In genomic region chr4:76423159-76423558, GRCh38 we compare ENCODE assay signal across 13 cellular contexts. TPM values are rescaled to one million over a fixed set of nuclear protein-coding genes. Genes with fewer than 3 reads are reported as not detected.
"Had no signal": no experiment of that assay in that cellular context is flagged by ENCODE, and none has a peak within 500 bp of the region (broad histone marks: within the 10 kb centered on the region; RNA-seq: fewer than 3 reads in every experiment).

No MANE protein-coding gene starts in this region.

RNA-seq across cellular contexts. Expression of gene CCDC158, which starts 2.2 kb away (rescaled TPM):
- total RNA-seq: activated B cell treated with CpG ODN at 0.5 μM for 24 hours; activated CD4-positive, alpha-beta memory T cell treated with anti-CD3 and anti-CD28 coated beads for 36 hours; activated CD4-positive, alpha-beta memory T cell treated with anti-CD3 and anti-CD28 coated beads, Interleukin-2, amount 10 ng/mL, durations not matched to agents 7 days and 5 days; activated CD4-positive, alpha-beta T cell treated with anti-CD3 and anti-CD28 coated beads for 36 hours; activated CD4-positive, alpha-beta T cell treated with anti-CD3 and anti-CD28 coated beads, Interleukin-2, amount 10 ng/mL, durations not matched to agents 7 days and 5 days; activated CD8-positive, alpha-beta memory T cell treated with anti-CD3 and anti-CD28 coated beads for 36 hours; activated CD8-positive, alpha-beta memory T cell treated with anti-CD3 and anti-CD28 coated beads, Interleukin-2, amount 10 ng/mL, durations not matched to agents 7 days and 5 days; activated CD8-positive, alpha-beta T cell treated with anti-CD3 and anti-CD28 coated beads for 36 hours; activated CD8-positive, alpha-beta T cell treated with anti-CD3 and anti-CD28 coated beads, Interleukin-2, amount 10 ng/mL, durations not matched to agents 7 days and 5 days; T-cell; T-helper 1 cell treated with Interleukin-12 subunit alpha and Interleukin-12 subunit beta and Interleukin-4 antibody, amounts not matched to agents 30 ng/mL and 1 ng/mL, for 36 hours; T-helper 17 cell; T-helper 2 cell treated with Interferon-gamma antibody and Interleukin-4, amounts not matched to agents 100 ng/mL and 5 ng/mL, for 36 hours had no signal

RNA-seq across cellular contexts. Expression of gene SHROOM3, which starts 11.9 kb away (rescaled TPM):
- total RNA-seq: activated CD4-positive, alpha-beta memory T cell treated with anti-CD3 and anti-CD28 coated beads for 36 hours; activated CD4-positive, alpha-beta memory T cell treated with anti-CD3 and anti-CD28 coated beads, Interleukin-2, amount 10 ng/mL, durations not matched to agents 7 days and 5 days; activated CD4-positive, alpha-beta T cell treated with anti-CD3 and anti-CD28 coated beads, Interleukin-2, amount 10 ng/mL, durations not matched to agents 7 days and 5 days; activated CD8-positive, alpha-beta memory T cell treated with anti-CD3 and anti-CD28 coated beads for 36 hours; activated CD8-positive, alpha-beta T cell treated with anti-CD3 and anti-CD28 coated beads for 36 hours; activated CD8-positive, alpha-beta T cell treated with anti-CD3 and anti-CD28 coated beads, Interleukin-2, amount 10 ng/mL, durations not matched to agents 7 days and 5 days; T-helper 17 cell; T-helper 2 cell treated with Interferon-gamma antibody and Interleukin-4, amounts not matched to agents 100 ng/mL and 5 ng/mL, for 36 hours had no signal
